8 cellular contexts compared by ENCODE assay signal in genomic region chr9:15553528-15553898, GRCh38. TPM values are rescaled to one million over a fixed set of nuclear protein-coding genes. Genes with fewer than 3 reads are reported as not detected.
DNase-seq lines count a peak whose midpoint lies in the region; ATAC-seq, FAIRE-seq and TF ChIP-seq lines count a peak whose summit lies in the region.

No MANE protein-coding gene starts in this region.

- H3K79me2 ChIP-seq in Karpas-422 (ENCODE audit: low read length) (no peaks in the 10 kb centered on the region), H1 (ENCODE audit: control insufficient read depth in 1 of 2, insufficient read depth in 2 of 2, low read length in 2 of 2) (no peaks in the 10 kb centered on the region), trophoblast cell (ENCODE audit: control insufficient read depth, insufficient read depth, low read length, poor library complexity) (no peaks in the 10 kb centered on the region)

- no peak overlapping the region for H3K14ac ChIP-seq in H1 (ENCODE audit: insufficient read length)
- H3K14ac ChIP-seq in trophoblast cell (ENCODE audit: low read length), result no peak overlapping the region

- TF ChIP-seq CTCF in H1 (IDR thresholded peaks at IDR 0.05; ENCODE audit: control extremely low read depth in 1 of 3, insufficient read depth in 1 of 3, low read depth in 1 of 3, low read length in 3 of 3) (no peak), GM10266 (IDR thresholded peaks at IDR 0.05; ENCODE audit: control insufficient read depth, insufficient read depth, low read depth, missing control alignments) (no peak)

- H3K9me3 ChIP-seq in Karpas-422 (ENCODE audit: low read length), result no peaks in the 10 kb centered on the region
- H3K9me3 ChIP-seq in H1 (ENCODE audit: insufficient read depth in 2 of 2, low read depth in 1 of 2, low read length in 1 of 2), result no peaks in the 10 kb centered on the region
- no peaks in the 10 kb centered on the region for H3K9me3 ChIP-seq in trophoblast cell (ENCODE audit: insufficient read depth, low read depth, low read length)

- no peak overlapping the region for H2BK15ac ChIP-seq in H1 (ENCODE audit: low read length)

- no peak overlapping the region for H4K5ac ChIP-seq in H1 (ENCODE audit: insufficient read length, low read depth, low read length)

- WGBS in H1 (ENCODE audit: extremely low coverage in 1 of 2, insufficient coverage in 1 of 2, insufficient read length in 1 of 2, insufficient replicate concordance in 2 of 2, low coverage in 1 of 2, low lambda C conversion rate in 2 of 2, missing lambda C conversion rate in 1 of 2), 2 experiments, result 1% methylated on average over 13 of the region's 13 CpGs; no CpG with 5 or more reads in 1 of the 2 experiments
- no CpG with 5 or more reads among the region's 13 CpGs for WGBS in trophoblast cell (ENCODE audit: extremely low coverage, insufficient coverage, insufficient read length)

- peak overlapping the region; percentile 86 for H3K9ac ChIP-seq in Karpas-422 (ENCODE audit: low read length)
- H3K9ac ChIP-seq in H1 (replicated peaks in 1 of 4; ENCODE audit: extremely low read depth in 1 of 4, low read depth in 3 of 4, low read length in 3 of 4), result peak overlapping the region in 2 of 4 experiments; percentile 78 to 84; a peak in 4 of 7 replicates
- peak overlapping the region; percentile 6 for H3K9ac ChIP-seq in trophoblast cell (ENCODE audit: low read length)

- POLR2A ChIA-PET in H1 (lab: Charles Lee; ENCODE audit: partially characterized antibody), result interaction anchor here (0.9 to 2.6 kb wide), 14 partner anchors 11 to 132 kb away, joined by 3 to 37 read pairs (median 4); partner anchors contain the start of gene PSIP1

- H4K12ac ChIP-seq in trophoblast cell (ENCODE audit: low read depth, low read length), result no peak overlapping the region

- H2AK5ac ChIP-seq in H1 (ENCODE audit: low read depth, low read length) (no peak overlapping the region), trophoblast cell (ENCODE audit: low read length) (no peak overlapping the region)

- H4K91ac ChIP-seq in H1 (replicated peaks; ENCODE audit: insufficient read length, low read length), result no peak overlapping the region
- no peak overlapping the region for H4K91ac ChIP-seq in trophoblast cell (ENCODE audit: low read depth, low read length)

- H3K23ac ChIP-seq in H1 (ENCODE audit: insufficient read length) (no peak overlapping the region), trophoblast cell (ENCODE audit: low read length) (no peak overlapping the region)

- FAIRE-seq in GM12891 (lab: Jason Lieb, UNC), result peak; percentile 59
- FAIRE-seq in H1 (lab: Jason Lieb, UNC), result no peak

- DNase-seq in GM12891 (ENCODE audit: insufficient read length, low spot score), result no peak
- DNase-seq in Karpas-422, result peak; percentile 58
- no peak for DNase-seq in H1 (ENCODE audit: low read depth in 1 of 2, low spot score in 2 of 2)
- peak in 1 of 2 donors; percentile 23 for DNase-seq in trophoblast cell
- DNase-seq in germinal center (ENCODE audit: low spot score), result no peak
- DNase-seq in GM10266 (ENCODE audit: extremely low spot score), result no peak
- no peak for DNase-seq in NCI-H2227 treated with DMSO at 0.1 percent for 48 hours (lab: John Stamatoyannopoulos, UW)

- no peaks in the 10 kb centered on the region for H3K27me3 ChIP-seq in Karpas-422 (ENCODE audit: low read length)
- H3K27me3 ChIP-seq in H1 (replicated peaks in 1 of 4; ENCODE audit: control insufficient read depth in 3 of 4, extremely low read depth in 1 of 4, insufficient read depth in 3 of 4, low read length in 3 of 4), result no peaks in the 10 kb centered on the region
- no peaks in the 10 kb centered on the region for H3K27me3 ChIP-seq in trophoblast cell (ENCODE audit: insufficient read depth, low read length)

- no peak overlapping the region for H3K4ac ChIP-seq in H1 (replicated peaks; ENCODE audit: insufficient read length, low read depth, low read length)
- H3K4ac ChIP-seq in trophoblast cell (ENCODE audit: low read depth, low read length), result no peak overlapping the region

- peak; percentile 13 for ATAC-seq in GM21619 (IDR thresholded peaks at IDR 0.05; ENCODE audit: unreplicated experiment)

- peak overlapping the region; percentile 28 for H3K56ac ChIP-seq in H1 (replicated peaks; ENCODE audit: insufficient read length, low read depth, low read length)

- no peak for TF ChIP-seq EP300 in H1 (IDR thresholded peaks at IDR 0.05; ENCODE audit: borderline replicate concordance in 1 of 2, low read depth in 2 of 2, low read length in 2 of 2)

- peak overlapping the region; percentile 99 for H2AFZ ChIP-seq in Karpas-422 (ENCODE audit: low read length)
- H2AFZ ChIP-seq in H1 (ENCODE audit: low read length), result peak overlapping the region; percentile 91; the same call in 1 of the 2 replicates
- peak overlapping the region; percentile 13 for H2AFZ ChIP-seq in trophoblast cell (ENCODE audit: insufficient read depth, low read length, poor library complexity)

- CTCF ChIA-PET in H1 (lab: Charles Lee; ENCODE audit: partially characterized antibody), result interaction anchor here (0.6 to 3.0 kb wide), 12 partner anchors 14 to 243 kb away, joined by 3 to 11 read pairs (median 5); no protein-coding TSS in a partner anchor

- H3K4me1 ChIP-seq in Karpas-422 (ENCODE audit: low read length) (peaks cover 24% of the 10 kb centered on the region), H1 (replicated peaks in 1 of 4; ENCODE audit: control insufficient read depth in 3 of 4, insufficient read depth in 4 of 4, low read length in 3 of 4) (peaks cover 0 to 2% (median 1%) of the 10 kb centered on the region in 4 experiments; a peak in 1 of 7 replicates), trophoblast cell (ENCODE audit: control insufficient read depth in 1 of 2, insufficient read depth in 2 of 2, low read length in 2 of 2) (peaks cover 0 to 3% of the 10 kb centered on the region in 2 experiments)

- H2BK120ac ChIP-seq in H1 (replicated peaks; ENCODE audit: low read depth, low read length) (peak overlapping the region; percentile 5), trophoblast cell (ENCODE audit: insufficient read depth, low read length, poor library complexity) (no peak overlapping the region)

- H3K9me2 ChIP-seq in Karpas-422 (replicated peaks; ENCODE audit: insufficient read depth, low read length), result no peaks in the 10 kb centered on the region

- no peak for TF ChIP-seq RAD21 in H1 (IDR thresholded peaks at IDR 0.05 in 1 of 2, conservative IDR thresholded peaks at IDR 0.05 in 1 of 2; ENCODE audit: low read depth in 2 of 2, low read length in 2 of 2)

- no peak overlapping the region for H2BK20ac ChIP-seq in H1 (ENCODE audit: low read length)

- H3K4me2 ChIP-seq in Karpas-422 (ENCODE audit: low read depth, low read length, poor library complexity, severe bottlenecking) (peak overlapping the region; percentile 99), H1 (ENCODE audit: insufficient read depth in 1 of 2, low read depth in 2 of 2, low read length in 2 of 2) (peak overlapping the region; percentile 81 to 91), trophoblast cell (ENCODE audit: low read length) (peak overlapping the region; percentile 66)

- H3K23me2 ChIP-seq in H1 (ENCODE audit: low read depth, low read length), result peaks cover 9% of the 10 kb centered on the region; the same call in 1 of the 2 replicates

- H2BK12ac ChIP-seq in H1 (ENCODE audit: low read depth, low read length) (no peak overlapping the region; the same call in 1 of the 2 replicates), trophoblast cell (ENCODE audit: low read length) (no peak overlapping the region)

- H3K79me1 ChIP-seq in H1 (ENCODE audit: low read depth, low read length), result no peaks in the 10 kb centered on the region
- H3K79me1 ChIP-seq in trophoblast cell (ENCODE audit: low read length), result peaks cover 8% of the 10 kb centered on the region

- H3K18ac ChIP-seq in H1 (ENCODE audit: extremely low read depth, low read length), result peak overlapping the region; percentile 63
- H3K18ac ChIP-seq in trophoblast cell (ENCODE audit: low read length), result no peak overlapping the region

- H3K36me3 ChIP-seq in Karpas-422 (ENCODE audit: insufficient read depth, low read length), result no peaks in the 10 kb centered on the region
- no peaks in the 10 kb centered on the region for H3K36me3 ChIP-seq in H1 (ENCODE audit: control insufficient read depth in 2 of 4, insufficient read depth in 4 of 4, low read length in 3 of 4)
- H3K36me3 ChIP-seq in trophoblast cell (ENCODE audit: control insufficient read depth in 1 of 2, insufficient read depth in 2 of 2, low read length in 2 of 2), result no peaks in the 10 kb centered on the region

- H2BK5ac ChIP-seq in H1 (ENCODE audit: low read depth, low read length) (peak overlapping the region; percentile 84; the same call in 1 of the 2 replicates), trophoblast cell (ENCODE audit: low read depth, low read length, poor library complexity) (no peak overlapping the region)

- H4K20me1 ChIP-seq in Karpas-422 (ENCODE audit: insufficient read depth, low read depth, low read length), result no peaks in the 10 kb centered on the region
- no peaks in the 10 kb centered on the region for H4K20me1 ChIP-seq in H1 (replicated peaks in 1 of 2; ENCODE audit: control insufficient read depth in 1 of 2, insufficient read depth in 2 of 2, low read length in 2 of 2)

- H3K27ac ChIP-seq in Karpas-422 (ENCODE audit: low read length), result no peak overlapping the region
- H3K27ac ChIP-seq in H1 (ENCODE audit: low read depth, low read length), result no peak overlapping the region
- H3K27ac ChIP-seq in trophoblast cell (ENCODE audit: low read depth, low read length), result no peak overlapping the region

- H4K8ac ChIP-seq in H1 (ENCODE audit: extremely low read depth, insufficient read depth, low read length), result no peak overlapping the region
- H4K8ac ChIP-seq in trophoblast cell (ENCODE audit: low read depth, low read length), result peak overlapping the region; percentile 30

- TF ChIP-seq POLR2A in GM12891 (IDR thresholded peaks at IDR 0.05; ENCODE audit: low read depth, low read length) (no peak), H1 (IDR thresholded peaks at IDR 0.05; ENCODE audit: control extremely low read depth in 1 of 2, low read depth in 2 of 2, low read length in 2 of 2) (no peak; a peak in 1 of 3 replicates)

- H3K4me3 ChIP-seq in Karpas-422 (ENCODE audit: low read length) (peak overlapping the region; percentile 85), H1 (ENCODE audit: extremely low read depth in 1 of 4, insufficient read depth in 2 of 4, low read depth in 3 of 4, low read length in 4 of 4) (peak overlapping the region; percentile 80 to 92 (median 81)), trophoblast cell (ENCODE audit: low read depth, low read length) (peak overlapping the region; percentile 84)

RNA-seq across cellular contexts. Expression of gene CCDC171, which starts 0.7 kb away (rescaled TPM):
- polyA plus RNA-seq in GM12891 (2012; ENCODE audit: low read depth, missing spikeins), result 1.0 TPM
- total RNA-seq in Karpas-422 (2014; rRNA removed; shearing (Covaris generic); ENCODE audit: low replicate concordance), result 2.7 and 3.1 TPM in 2 replicates
- 1.9 and 2.3 TPM in 2 replicates for total RNA-seq in H1 (2021; fragmentation: NEBNext Ultra II Directional; extraction: Animal tissue kit (Norgen Biotek cat#: 25700))
- polyA plus RNA-seq in H1 (2011; rRNA removed), result 0.39 and 0.83 TPM in 2 replicates
- polyA plus RNA-seq in H1 (2011; cell fraction: cytosol; rRNA removed), result 0.63 TPM
- 2.1 TPM for polyA plus RNA-seq in H1 (2011; cell fraction: nucleus; rRNA removed)
- polyA plus RNA-seq in H1 (2012, experiment 1 of 2), result 1.0 to 1.5 TPM (median 1.2 TPM) in 4 replicates
- polyA plus RNA-seq in H1 (2012, experiment 2 of 2), result not detected
- polyA plus RNA-seq in H1 (2013, experiment 1 of 2), result 1.0 TPM
- polyA plus RNA-seq in H1 (2013, experiment 2 of 2), result 1.1 TPM
- 3.4 and 4.1 TPM in 2 replicates for polyA minus RNA-seq in H1 (2011; rRNA and poly(A)+ RNA removed)
- polyA minus RNA-seq in H1 (2011; cell fraction: cytosol; rRNA and poly(A)+ RNA removed), result 1.5 TPM
- polyA minus RNA-seq in H1 (2011; cell fraction: nucleus; rRNA and poly(A)+ RNA removed), result 14.6 TPM
- polyA plus RNA-seq in trophoblast cell (2013), result 0.85 and 1.1 TPM in 2 replicates

RNA-seq across cellular contexts. Expression of gene PSIP1, which starts 42.7 kb away (rescaled TPM):
- 147 TPM for polyA plus RNA-seq in GM12891 (2012; ENCODE audit: low read depth, missing spikeins)
- 88.9 and 118 TPM in 2 replicates for total RNA-seq in Karpas-422 (2014; rRNA removed; shearing (Covaris generic); ENCODE audit: low replicate concordance)
- 368 and 387 TPM in 2 replicates for total RNA-seq in H1 (2021; fragmentation: NEBNext Ultra II Directional; extraction: Animal tissue kit (Norgen Biotek cat#: 25700))
- 31.6 and 63.3 TPM in 2 replicates for polyA plus RNA-seq in H1 (2011; rRNA removed)
- 157 TPM for polyA plus RNA-seq in H1 (2011; cell fraction: cytosol; rRNA removed)
- polyA plus RNA-seq in H1 (2011; cell fraction: nucleus; rRNA removed), result 89.6 TPM
- 236 to 429 TPM (median 255 TPM) in 4 replicates for polyA plus RNA-seq in H1 (2012, experiment 1 of 2)
- polyA plus RNA-seq in H1 (2012, experiment 2 of 2), result 73.9 TPM
- 444 TPM for polyA plus RNA-seq in H1 (2013, experiment 1 of 2)
- polyA plus RNA-seq in H1 (2013, experiment 2 of 2), result 435 TPM
- 45.3 and 46.2 TPM in 2 replicates for polyA minus RNA-seq in H1 (2011; rRNA and poly(A)+ RNA removed)
- polyA minus RNA-seq in H1 (2011; cell fraction: cytosol; rRNA and poly(A)+ RNA removed), result 143 TPM
- polyA minus RNA-seq in H1 (2011; cell fraction: nucleus; rRNA and poly(A)+ RNA removed), result 239 TPM
- polyA plus RNA-seq in trophoblast cell (2013), result 63.7 and 71.2 TPM in 2 replicates

Comparison
In these comparisons a context has a peak if more than half of its experiments do, and no peak if none do; other contexts are left out.
1. H2AFZ ChIP-seq: peak in every context shown above with its lines; median percentile 99 in Karpas-422; 91 in H1; 13 in trophoblast cell.